ENCODE assay signal across 18 cellular contexts in genomic region chr15:96381463-96381862, GRCh38. TPM values are rescaled to one million over a fixed set of nuclear protein-coding genes. Genes with fewer than 3 reads are reported as not detected.
DNase-seq lines count a peak whose midpoint lies in the region; TF ChIP-seq lines count a peak whose summit lies in the region.
"Had no signal": no experiment of that assay in that cellular context is flagged by ENCODE, and none has a peak within 500 bp of the region (broad histone marks: within the 10 kb centered on the region; RNA-seq: fewer than 3 reads in every experiment).

No MANE protein-coding gene starts in this region.

- H2BK12ac ChIP-seq in neuronal stem cell (ENCODE audit: low read length): no peak overlapping the region

- no peak overlapping the region for H3K14ac ChIP-seq in neuronal stem cell (ENCODE audit: low read length)

- no peak overlapping the region for H3K4me2 ChIP-seq in neuronal stem cell (ENCODE audit: insufficient read depth, low read length, poor library complexity, severe bottlenecking)
- H3K4me2 ChIP-seq: BLaER1 had no signal

- H3K18ac ChIP-seq in neuronal stem cell (ENCODE audit: low read length): peak overlapping the region; percentile 68

- WGBS in neuronal stem cell (ENCODE audit: extremely low coverage in 2 of 2, insufficient read length in 2 of 2, insufficient replicate concordance in 1 of 2), 2 donors: no CpG with 5 or more reads among the region's 4 CpGs
- WGBS in endodermal cell (ENCODE audit: insufficient coverage in 1 of 2, insufficient read length in 1 of 2), 2 experiments: 83 to 91% methylated on average over 2 to 4 of the region's 4 CpGs

- H3K27me3 Mint-ChIP-seq in endodermal cell (ENCODE audit: insufficient read depth): peaks cover 52% of the 10 kb centered on the region

- H3K23ac ChIP-seq in neuronal stem cell (ENCODE audit: low read depth, low read length, poor library complexity): no peak overlapping the region

- H3K4ac ChIP-seq in neuronal stem cell (ENCODE audit: low read length): no peak overlapping the region

- DNase-seq in adipocyte (ENCODE audit: low read depth) (no peak), fibroblast of the aortic adventitia (ENCODE audit: low read depth) (peak; percentile 28), neuronal stem cell (ENCODE audit: low spot score) (no peak), NCI-H2107 (lab: John Stamatoyannopoulos, UW) (no peak), germinal center (ENCODE audit: low spot score) (no peak), NK-92 (lab: John Stamatoyannopoulos, UW; ENCODE audit: unreplicated experiment) (no peak), endodermal cell (no peak)
- DNase-seq: CD8-positive, alpha-beta memory T cell; IMR-90; Kasumi-1; NCI-H1105 treated with DMSO at 0.1 percent for 48 hours; NCI-H187; NCI-H526 treated with DMSO at 0.1 percent for 48 hours; OCI-M1; SIG-M5 had no signal

- H3K9me3 Mint-ChIP-seq in endodermal cell: peaks cover 3% of the 10 kb centered on the region

- H3K36me3 Mint-ChIP-seq in endodermal cell (ENCODE audit: low read depth): no peaks in the 10 kb centered on the region
- H3K36me3 Mint-ChIP-seq: CD8-positive, alpha-beta memory T cell had no signal

- H3K4me3 Mint-ChIP-seq in endodermal cell: no peak overlapping the region
- H3K4me3 Mint-ChIP-seq: CD8-positive, alpha-beta memory T cell had no signal

- H2AK5ac ChIP-seq in neuronal stem cell (ENCODE audit: low read depth, low read length): no peak overlapping the region

- H2BK120ac ChIP-seq in neuronal stem cell (ENCODE audit: low read depth, low read length): no peak overlapping the region

- no peak overlapping the region for H3K9ac ChIP-seq in adipocyte (ENCODE audit: low read length)
- no peak overlapping the region for H3K9ac ChIP-seq in neuronal stem cell (ENCODE audit: low read depth, low read length, poor library complexity)
- H3K9ac ChIP-seq in endodermal cell (ENCODE audit: extremely low read depth, low read length, poor library complexity, severe bottlenecking): no peak overlapping the region
- H3K9ac ChIP-seq: BLaER1 had no signal

- H4K91ac ChIP-seq in neuronal stem cell (ENCODE audit: low read depth, low read length, poor library complexity): no peak overlapping the region

- no peak overlapping the region for H3K27ac Mint-ChIP-seq in endodermal cell
- H3K27ac Mint-ChIP-seq: CD8-positive, alpha-beta memory T cell had no signal

- no peak overlapping the region for H4K8ac ChIP-seq in neuronal stem cell (ENCODE audit: low read depth, low read length)

- H3K4me3 ChIP-seq in adipocyte (ENCODE audit: low read length) (peak overlapping the region; percentile 31), fibroblast of the aortic adventitia (ENCODE audit: low read depth, low read length) (no peak overlapping the region), neuronal stem cell (ENCODE audit: low read length in 2 of 2) (no peak overlapping the region), endodermal cell (ENCODE audit: low read length) (no peak overlapping the region)
- H3K4me3 ChIP-seq: BLaER1 had no signal

- no peak overlapping the region for H2BK5ac ChIP-seq in neuronal stem cell (ENCODE audit: low read length)

- no peak for TF ChIP-seq CTCF in 22Rv1 (IDR thresholded peaks at IDR 0.05)
- no peak for TF ChIP-seq CTCF in fibroblast of the aortic adventitia (IDR thresholded peaks at IDR 0.05; ENCODE audit: insufficient read depth, low read length)
- no peak for TF ChIP-seq CTCF in endodermal cell (conservative IDR thresholded peaks at IDR 0.05)

- H3K79me1 ChIP-seq in neuronal stem cell (ENCODE audit: low read depth, low read length): no peaks in the 10 kb centered on the region

- H2AFZ ChIP-seq in neuronal stem cell (ENCODE audit: low read length): no peak overlapping the region

- H3K27ac ChIP-seq in 22Rv1 (peak overlapping the region; percentile 53), neuronal stem cell (replicated peaks; ENCODE audit: low read length) (no peak overlapping the region), endodermal cell (ENCODE audit: low read depth, low read length) (no peak overlapping the region)
- H3K27ac ChIP-seq: BLaER1 had no signal

- H3K9me3 ChIP-seq in adipocyte (ENCODE audit: control insufficient read depth, low read length) (peaks cover 9% of the 10 kb centered on the region), neuronal stem cell (replicated peaks in 1 of 2; ENCODE audit: control insufficient read depth in 2 of 2, insufficient read depth in 1 of 2, low read depth in 1 of 2, low read length in 2 of 2) (peaks cover 0 to 2% of the 10 kb centered on the region in 2 donors), endodermal cell (ENCODE audit: control insufficient read depth, low read length) (peaks cover 9% of the 10 kb centered on the region)
- H3K9me3 ChIP-seq: BLaER1 had no signal

- no peaks in the 10 kb centered on the region for H3K4me1 Mint-ChIP-seq in endodermal cell
- H3K4me1 Mint-ChIP-seq: CD8-positive, alpha-beta memory T cell had no signal

- H3K36me3 ChIP-seq in adipocyte (ENCODE audit: control insufficient read depth, insufficient read depth, low read length, severe bottlenecking): no peaks in the 10 kb centered on the region
- H3K36me3 ChIP-seq in neuronal stem cell (replicated peaks in 1 of 2; ENCODE audit: control insufficient read depth in 2 of 2, insufficient read depth in 2 of 2, low read length in 2 of 2): no peaks in the 10 kb centered on the region
- no peaks in the 10 kb centered on the region for H3K36me3 ChIP-seq in endodermal cell (ENCODE audit: control insufficient read depth, insufficient read depth, low read length)
- H3K36me3 ChIP-seq: BLaER1 had no signal

- H3K4me1 ChIP-seq in adipocyte (ENCODE audit: control insufficient read depth, insufficient read depth, low read length) (no peaks in the 10 kb centered on the region), neuronal stem cell (ENCODE audit: control insufficient read depth in 2 of 2, insufficient read depth in 1 of 2, low read depth in 1 of 2, low read length in 2 of 2) (no peaks in the 10 kb centered on the region), endodermal cell (ENCODE audit: control insufficient read depth, insufficient read depth, low read length) (no peaks in the 10 kb centered on the region)

- no peak overlapping the region for H2BK15ac ChIP-seq in neuronal stem cell (ENCODE audit: low read length)

- H3K27me3 ChIP-seq in adipocyte (replicated peaks; ENCODE audit: control insufficient read depth, insufficient read depth, low read length): no peaks in the 10 kb centered on the region
- H3K27me3 ChIP-seq in neuronal stem cell (ENCODE audit: control insufficient read depth in 3 of 3, insufficient read depth in 3 of 3, low read depth in 1 of 3, low read length in 3 of 3): peaks cover 0 to 7% (median 0%) of the 10 kb centered on the region in 3 experiments
- H3K27me3 ChIP-seq in endodermal cell (ENCODE audit: control insufficient read depth, insufficient read depth, low read length, poor library complexity, severe bottlenecking): peaks cover under 1% of the 10 kb centered on the region
- H3K27me3 ChIP-seq: BLaER1 had no signal

RNA-seq across cellular contexts. Expression of gene NR2F2, which starts 51.0 kb away (rescaled TPM):
- total RNA-seq in fibroblast of the aortic adventitia (ENCODE audit: low replicate concordance) (15.5 and 20.2 TPM in 2 replicates), endodermal cell (1 to 10 TPM in 1 of 2 donors, under 1 TPM in 1; 0.73 to 3.3 TPM)
- polyA plus RNA-seq in neuronal stem cell (2013, experiment 1 of 2): 43.2 TPM
- polyA plus RNA-seq in neuronal stem cell (2013, experiment 2 of 2): 45.4 TPM
- polyA plus RNA-seq in endodermal cell (2013, experiment 1 of 2): 54.2 TPM
- 40.9 TPM for polyA plus RNA-seq in endodermal cell (2013, experiment 2 of 2)
- total RNA-seq: CD8-positive, alpha-beta memory T cell; H1 had no signal
- polyA plus RNA-seq: CD8-positive, alpha-beta memory T cell had no signal
